20 cellular contexts compared by ENCODE assay signal in genomic region chr22:44821741-44822425, GRCh38.
A peak's percentile ranks its signal among the peaks of the same experiment; 100 is the strongest.
DNase-seq lines count a peak whose midpoint lies in the region; ATAC-seq and TF ChIP-seq lines count a peak whose summit lies in the region.
"Had no signal": no experiment of that assay in that cellular context is flagged by ENCODE, and none has a peak within 500 bp of the region (broad histone marks: within the 10 kb centered on the region; RNA-seq: fewer than 3 reads in every experiment).

No MANE protein-coding gene starts in this region.

- peaks cover 12% of the 10 kb centered on the region for H3K27me3 Mint-ChIP-seq in glutamatergic neuron (ENCODE audit: unreplicated experiment)

- H3K36me3 Mint-ChIP-seq in glutamatergic neuron (ENCODE audit: unreplicated experiment): no peaks in the 10 kb centered on the region

- DNase-seq in left ventricle myocardium superior (peak; percentile 9), Right ventricle myocardium inferior (ENCODE audit: missing footprints) (no peak), RWPE2 (ENCODE audit: low spot score) (peak; percentile 5), osteoblast (ENCODE audit: insufficient read length, low spot score, missing footprints) (peak; percentile 14), SIG-M5 (lab: John Stamatoyannopoulos, UW) (no peak), glutamatergic neuron (no peak)
- DNase-seq: DMS53, GDM1, GM23248, KG1, NCI-H1092, NCI-H1436, NCI-H187 treated with DMSO at 0.1 percent for 48 hours, NCI-H2107, NCI-H748 treated with DMSO at 0.1 percent for 48 hours, PC-9 had no signal

- H3K4me1 Mint-ChIP-seq in glutamatergic neuron (ENCODE audit: low read depth, unreplicated experiment): peaks cover 3% of the 10 kb centered on the region

- peaks cover 10% of the 10 kb centered on the region for H3K36me3 ChIP-seq in RWPE2 (ENCODE audit: low read depth)
- H3K36me3 ChIP-seq in osteoblast (ENCODE audit: insufficient read depth, low read length): no peaks in the 10 kb centered on the region

- H3K4me2 ChIP-seq in osteoblast (ENCODE audit: insufficient read depth, low read length): no peak overlapping the region
- H3K4me2 ChIP-seq: PC-9 had no signal

- TF ChIP-seq CTCF in RWPE2 (IDR thresholded peaks at IDR 0.05; ENCODE audit: poor library complexity, severe bottlenecking) (no peak), osteoblast (IDR thresholded peaks at IDR 0.05; ENCODE audit: extremely low read depth, low read depth, low read length) (no peak), glutamatergic neuron (IDR thresholded peaks at IDR 0.05; ENCODE audit: partially characterized antibody, unreplicated experiment) (no peak)

- H3K9me3 ChIP-seq in RWPE2 (ENCODE audit: severe bottlenecking) (no peaks in the 10 kb centered on the region), osteoblast (ENCODE audit: low read depth, low read length) (no peaks in the 10 kb centered on the region)

- H3K4me3 ChIP-seq in RWPE2 (ENCODE audit: severe bottlenecking): no peak overlapping the region
- no peak overlapping the region for H3K4me3 ChIP-seq in osteoblast (ENCODE audit: insufficient read depth, low read length)
- H3K4me3 ChIP-seq: GM23248, PC-9 had no signal

- no peaks in the 10 kb centered on the region for H4K20me1 ChIP-seq in osteoblast (ENCODE audit: insufficient read depth, low read length)

- H3K27me3 ChIP-seq in RWPE2 (ENCODE audit: insufficient read depth, poor library complexity, severe bottlenecking) (no peaks in the 10 kb centered on the region), osteoblast (ENCODE audit: insufficient read depth, low read length) (peaks cover 19% of the 10 kb centered on the region)

- H3K9me3 Mint-ChIP-seq in glutamatergic neuron (ENCODE audit: unreplicated experiment): peaks cover 2% of the 10 kb centered on the region

- H3K27ac ChIP-seq in RWPE2 (ENCODE audit: poor library complexity, severe bottlenecking) (no peak overlapping the region), osteoblast (ENCODE audit: low read depth, low read length) (no peak overlapping the region)
- H3K27ac ChIP-seq: C4-2B, GM23248, PC-9, RWPE1 had no signal

- no peak overlapping the region for H3K4me3 Mint-ChIP-seq in glutamatergic neuron (ENCODE audit: unreplicated experiment)

- H3K79me2 ChIP-seq in osteoblast (ENCODE audit: insufficient read depth, low read length): no peaks in the 10 kb centered on the region

- H2AFZ ChIP-seq in osteoblast (ENCODE audit: low read length): no peak overlapping the region
- H2AFZ ChIP-seq: GM23248, PC-9 had no signal

- ATAC-seq in left ventricle myocardium superior: no peak
- ATAC-seq in Right ventricle myocardium inferior: no peak
- ATAC-seq in RWPE2 (ENCODE audit: low read depth): no peak
- no peak for ATAC-seq in GM21528 (IDR thresholded peaks at IDR 0.05; ENCODE audit: low FRiP score, unreplicated experiment)
- ATAC-seq: HCT116 had no signal

- H3K4me1 ChIP-seq in RWPE2 (ENCODE audit: insufficient read depth, poor library complexity, severe bottlenecking) (no peaks in the 10 kb centered on the region), osteoblast (ENCODE audit: insufficient read depth, low read length) (no peaks in the 10 kb centered on the region)

- intact Hi-C loops in left ventricle myocardium superior (cut with micrococcal nuclease): no loop called here
- intact Hi-C loops in Right ventricle myocardium inferior (cut with DNase I): no loop called here

- no peak overlapping the region for H3K27ac Mint-ChIP-seq in glutamatergic neuron (ENCODE audit: unreplicated experiment)

Comparison
In these comparisons a context has a peak if more than half of its experiments do, and no peak if none do; other contexts are left out.
1. DNase-seq: peak in left ventricle myocardium superior (single experiment), RWPE2 (single experiment) and osteoblast (single experiment); none in Right ventricle myocardium inferior (single experiment), SIG-M5 (single experiment) and glutamatergic neuron (single experiment).